In the genomic region with DNA sequence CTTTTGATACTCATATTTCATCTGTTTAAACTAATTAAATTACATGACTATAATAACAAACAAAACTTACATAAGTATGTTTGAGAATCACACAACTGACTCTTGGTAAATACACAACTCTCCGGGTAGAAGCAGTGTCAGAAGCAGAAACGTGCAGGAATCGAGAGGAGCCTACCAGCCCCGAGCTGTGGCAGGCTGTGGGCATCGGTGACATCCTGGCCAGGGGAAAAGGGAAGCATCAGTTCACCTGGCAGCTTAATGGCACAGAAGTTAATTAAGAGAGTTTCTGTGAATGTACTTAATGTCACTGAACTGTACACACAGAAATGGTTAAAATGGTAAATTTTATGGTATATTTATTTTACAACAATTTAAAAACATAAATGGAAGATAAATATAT, we compare ENCODE assay signal across 14 cellular contexts.
A peak's percentile ranks its signal among the peaks of the same experiment; 100 is the strongest.
DNase-seq lines count a peak whose midpoint lies in the region; ATAC-seq, FAIRE-seq and TF ChIP-seq lines count a peak whose summit lies in the region.
"Had no signal": no experiment of that assay in that cellular context is flagged by ENCODE, and none has a peak within 500 bp of the region (broad histone marks: within the 10 kb centered on the region; RNA-seq: fewer than 3 reads in every experiment).

No MANE protein-coding gene starts in this region.

- H3K27me3 Mint-ChIP-seq in activated naive CD4-positive, alpha-beta T cell treated with anti-CD3 and anti-CD28 coated beads for 36 hours (ENCODE audit: low read depth): no peaks in the 10 kb centered on the region
- no peaks in the 10 kb centered on the region for H3K27me3 Mint-ChIP-seq in activated T-helper 2 cell treated with anti-CD3 and anti-CD28 coated beads, Interferon-gamma antibody, Interleukin-2, Interleukin-4, amounts not matched to agents 10 μg/mL and 5 μg/mL and 100 μg/mL, durations not matched to agents 14 hours and 24 hours and 36 hours (ENCODE audit: low read depth)
- H3K27me3 Mint-ChIP-seq in stimulated activated naive B cell treated with anti-CD40 and anti-IgM and Interleukin-4, amounts not matched to agents 10 μg/mL and 1 μg/mL and 100 μg/mL, for 72 hours: no peaks in the 10 kb centered on the region
- H3K27me3 Mint-ChIP-seq: effector memory CD8-positive, alpha-beta T cell had no signal

- FAIRE-seq in GM12891 (lab: Jason Lieb, UNC): no peak
- FAIRE-seq: D721Med had no signal

- peaks cover 34% of the 10 kb centered on the region for H3K4me1 Mint-ChIP-seq in activated naive CD4-positive, alpha-beta T cell treated with anti-CD3 and anti-CD28 coated beads for 36 hours (ENCODE audit: low read depth)
- H3K4me1 Mint-ChIP-seq in activated T-helper 2 cell treated with anti-CD3 and anti-CD28 coated beads, Interferon-gamma antibody, Interleukin-2, Interleukin-4, amounts not matched to agents 10 μg/mL and 5 μg/mL and 100 μg/mL, durations not matched to agents 14 hours and 24 hours and 36 hours (ENCODE audit: low read depth): peaks cover 41% of the 10 kb centered on the region
- peaks cover 19 to 20% of the 10 kb centered on the region in 2 donors for H3K4me1 Mint-ChIP-seq in stimulated activated naive B cell treated with anti-CD40 and anti-IgM and Interleukin-4, amounts not matched to agents 10 μg/mL and 1 μg/mL and 100 μg/mL, for 72 hours

- H3K36me3 Mint-ChIP-seq in activated naive CD4-positive, alpha-beta T cell treated with anti-CD3 and anti-CD28 coated beads for 36 hours (ENCODE audit: low read depth): peaks cover 27% of the 10 kb centered on the region
- peaks cover 50% of the 10 kb centered on the region for H3K36me3 Mint-ChIP-seq in activated T-helper 2 cell treated with anti-CD3 and anti-CD28 coated beads, Interferon-gamma antibody, Interleukin-2, Interleukin-4, amounts not matched to agents 10 μg/mL and 5 μg/mL and 100 μg/mL, durations not matched to agents 14 hours and 24 hours and 36 hours (ENCODE audit: low read depth)
- H3K36me3 Mint-ChIP-seq in stimulated activated naive B cell treated with anti-CD40 and anti-IgM and Interleukin-4, amounts not matched to agents 10 μg/mL and 1 μg/mL and 100 μg/mL, for 72 hours: peaks cover 18 to 24% of the 10 kb centered on the region in 2 donors

- intact Hi-C loops in activated naive CD4-positive, alpha-beta T cell treated with anti-CD3 and anti-CD28 coated beads for 36 hours (cut with micrococcal nuclease): no loop called here
- intact Hi-C loops in activated T-helper 2 cell treated with anti-CD3 and anti-CD28 coated beads, Interferon-gamma antibody, Interleukin-2, Interleukin-4, amounts not matched to agents 10 μg/mL and 5 μg/mL and 100 μg/mL, durations not matched to agents 14 hours and 24 hours and 36 hours (cut with micrococcal nuclease): loop anchor here (5.0 kb wide), 2 partner anchors 48 to 88 kb away; no protein-coding TSS in a partner anchor

- H3K4me3 Mint-ChIP-seq in activated naive CD4-positive, alpha-beta T cell treated with anti-CD3 and anti-CD28 coated beads for 36 hours: peak overlapping the region; percentile 63
- peak overlapping the region; percentile 62 for H3K4me3 Mint-ChIP-seq in activated T-helper 2 cell treated with anti-CD3 and anti-CD28 coated beads, Interferon-gamma antibody, Interleukin-2, Interleukin-4, amounts not matched to agents 10 μg/mL and 5 μg/mL and 100 μg/mL, durations not matched to agents 14 hours and 24 hours and 36 hours (ENCODE audit: low read depth)
- peak overlapping the region in 1 of 2 donors; percentile 52 for H3K4me3 Mint-ChIP-seq in stimulated activated naive B cell treated with anti-CD40 and anti-IgM and Interleukin-4, amounts not matched to agents 10 μg/mL and 1 μg/mL and 100 μg/mL, for 72 hours
- H3K4me3 Mint-ChIP-seq: effector memory CD8-positive, alpha-beta T cell had no signal

- CTCF ChIA-PET in activated naive CD4-positive, alpha-beta T cell treated with anti-CD3 and anti-CD28 coated beads for 36 hours (lab: Charles Lee): interaction anchor here (1.0 to 2.4 kb wide), 6 partner anchors 13 to 301 kb away, joined by 3 to 10 read pairs (median 4); no protein-coding TSS in a partner anchor

- no peak for DNase-seq in activated naive CD4-positive, alpha-beta T cell treated with anti-CD3 and anti-CD28 coated beads for 36 hours
- no peak for DNase-seq in activated naive CD4-positive, alpha-beta T cell treated with Interleukin-2 at 50 U/mL for 16 hours
- DNase-seq in KG1 (lab: John Stamatoyannopoulos, UW) (peak; percentile 82), GM12891 (ENCODE audit: insufficient read length, low spot score) (no peak), DMS114 treated with DMSO at 0.1 percent for 48 hours (lab: John Stamatoyannopoulos, UW; ENCODE audit: unreplicated experiment) (no peak)
- DNase-seq in activated T-helper 2 cell treated with anti-CD3 and anti-CD28 coated beads, Interferon-gamma antibody, Interleukin-2, Interleukin-4, amounts not matched to agents 10 μg/mL and 5 μg/mL and 100 μg/mL, durations not matched to agents 14 hours and 24 hours and 36 hours (ENCODE audit: low spot score): no peak
- DNase-seq in stimulated activated naive B cell treated with anti-CD40 and anti-IgM and Interleukin-4, amounts not matched to agents 10 μg/mL and 1 μg/mL and 100 μg/mL, for 72 hours: no peak
- DNase-seq: caudate nucleus; effector memory CD8-positive, alpha-beta T cell; NCI-H1436; NCI-H226; upper lobe of left lung had no signal

- no peak for TF ChIP-seq POLR2A in GM12891 (IDR thresholded peaks at IDR 0.05; ENCODE audit: low read depth, low read length)

- peak; percentile 56 to 63 for ATAC-seq in stimulated activated naive B cell treated with anti-CD40 and anti-IgM and Interleukin-4, amounts not matched to agents 10 μg/mL and 1 μg/mL and 100 μg/mL, for 72 hours (replicated peaks)
- no peak for ATAC-seq in GM21528 (IDR thresholded peaks at IDR 0.05; ENCODE audit: low FRiP score, unreplicated experiment)
- ATAC-seq: effector memory CD8-positive, alpha-beta T cell had no signal

- no peaks in the 10 kb centered on the region for H3K9me3 Mint-ChIP-seq in activated naive CD4-positive, alpha-beta T cell treated with anti-CD3 and anti-CD28 coated beads for 36 hours
- no peaks in the 10 kb centered on the region for H3K9me3 Mint-ChIP-seq in activated T-helper 2 cell treated with anti-CD3 and anti-CD28 coated beads, Interferon-gamma antibody, Interleukin-2, Interleukin-4, amounts not matched to agents 10 μg/mL and 5 μg/mL and 100 μg/mL, durations not matched to agents 14 hours and 24 hours and 36 hours
- no peaks in the 10 kb centered on the region for H3K9me3 Mint-ChIP-seq in stimulated activated naive B cell treated with anti-CD40 and anti-IgM and Interleukin-4, amounts not matched to agents 10 μg/mL and 1 μg/mL and 100 μg/mL, for 72 hours
- H3K9me3 Mint-ChIP-seq: effector memory CD8-positive, alpha-beta T cell had no signal

- peak overlapping the region; percentile 70 for H3K27ac Mint-ChIP-seq in activated naive CD4-positive, alpha-beta T cell treated with anti-CD3 and anti-CD28 coated beads for 36 hours
- H3K27ac Mint-ChIP-seq in activated T-helper 2 cell treated with anti-CD3 and anti-CD28 coated beads, Interferon-gamma antibody, Interleukin-2, Interleukin-4, amounts not matched to agents 10 μg/mL and 5 μg/mL and 100 μg/mL, durations not matched to agents 14 hours and 24 hours and 36 hours: peak overlapping the region; percentile 62
- peak overlapping the region; percentile 86 for H3K27ac Mint-ChIP-seq in stimulated activated naive B cell treated with anti-CD40 and anti-IgM and Interleukin-4, amounts not matched to agents 10 μg/mL and 1 μg/mL and 100 μg/mL, for 72 hours

TF ChIP-seq in GM12891, 5 proteins besides CTCF, POLR2A, EP300 and RAD21:
- no peak for TF ChIP-seq PAX5 (IDR thresholded peaks at IDR 0.05; ENCODE audit: insufficient read depth, low read length, severe bottlenecking)
- no peak for TF ChIP-seq SPI1 (IDR thresholded peaks at IDR 0.05; ENCODE audit: low read depth, low read length)
- no peak for TF ChIP-seq POLR2AphosphoS5 (IDR thresholded peaks at IDR 0.05; ENCODE audit: low read depth, low read length)
- TF ChIP-seq POU2F2 (IDR thresholded peaks at IDR 0.05; ENCODE audit: low read depth, low read length): no peak
- no peak for TF ChIP-seq TAF1 (IDR thresholded peaks at IDR 0.05; ENCODE audit: low read depth, low read length)
